Comparison of ENCODE assay signal across 30 cellular contexts in the genomic region with DNA sequence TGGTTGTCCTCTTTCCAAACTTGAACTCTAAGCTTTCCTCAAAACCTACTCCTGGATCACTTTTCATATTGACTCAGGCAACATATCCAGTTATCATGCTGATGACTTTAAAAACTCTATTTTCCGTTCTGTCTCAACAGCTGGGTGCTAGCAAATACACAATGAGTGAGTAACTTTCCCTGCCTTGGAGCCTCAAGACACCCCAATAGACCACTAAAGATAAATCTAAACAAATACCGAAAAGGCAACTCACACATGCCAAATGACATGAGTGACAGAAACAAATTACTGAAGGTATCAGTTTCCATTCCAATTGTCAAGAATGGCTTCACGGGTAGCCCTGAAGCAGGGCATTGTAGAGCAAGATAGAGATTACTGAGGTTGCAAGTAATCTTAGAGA.
"Had no signal": no experiment of that assay in that cellular context is flagged by ENCODE, and none has a peak within 500 bp of the region (broad histone marks: within the 10 kb centered on the region; RNA-seq: fewer than 3 reads in every experiment).

No MANE protein-coding gene starts in this region.

- H3K4me3 Mint-ChIP-seq: activated CD4-positive, alpha-beta T cell treated with anti-CD3 and anti-CD28 coated beads for 36 hours; activated CD4-positive, alpha-beta T cell treated with anti-CD3 and anti-CD28 coated beads, Interleukin-2, amount 10 ng/mL, durations not matched to agents 7 days and 5 days; activated CD8-positive, alpha-beta T cell treated with anti-CD3 and anti-CD28 coated beads, Interleukin-2, amount 10 ng/mL, durations not matched to agents 7 days and 5 days; activated naive CD4-positive, alpha-beta T cell treated with anti-CD3 and anti-CD28 coated beads, Interleukin-2, amount 50 U/mL, for 24 hours; activated naive CD8-positive, alpha-beta T cell treated with anti-CD3 and anti-CD28 coated beads, Interleukin-2, amount 10 ng/mL, durations not matched to agents 7 days and 5 days; central memory CD8-positive, alpha-beta T cell had no signal

- H3K9me3 Mint-ChIP-seq: activated CD4-positive, alpha-beta T cell treated with anti-CD3 and anti-CD28 coated beads, Interleukin-2, amount 10 ng/mL, durations not matched to agents 7 days and 5 days; activated naive CD4-positive, alpha-beta T cell treated with anti-CD3 and anti-CD28 coated beads, Interleukin-2, amount 50 U/mL, for 24 hours; activated naive CD8-positive, alpha-beta T cell treated with anti-CD3 and anti-CD28 coated beads, Interleukin-2, amount 10 ng/mL, durations not matched to agents 7 days and 5 days; central memory CD8-positive, alpha-beta T cell had no signal

- H3K9me3 ChIP-seq: ascending aorta, MG63 had no signal

- H3K27ac Mint-ChIP-seq: activated CD4-positive, alpha-beta T cell treated with anti-CD3 and anti-CD28 coated beads, Interleukin-2, amount 10 ng/mL, durations not matched to agents 7 days and 5 days; activated CD8-positive, alpha-beta T cell treated with anti-CD3 and anti-CD28 coated beads, Interleukin-2, amount 10 ng/mL, durations not matched to agents 7 days and 5 days; activated naive CD4-positive, alpha-beta T cell treated with anti-CD3 and anti-CD28 coated beads, Interleukin-2, amount 50 U/mL, for 24 hours; activated naive CD8-positive, alpha-beta T cell treated with anti-CD3 and anti-CD28 coated beads, Interleukin-2, amount 10 ng/mL, durations not matched to agents 7 days and 5 days had no signal

- H3K4me1 ChIP-seq: ascending aorta had no signal

- ATAC-seq: activated CD4-positive, alpha-beta T cell treated with anti-CD3 and anti-CD28 coated beads for 36 hours; activated CD4-positive, CD25-positive, alpha-beta regulatory T cell treated with anti-CD3 and anti-CD28 coated beads, Interleukin-2, amount 50 U/mL, for 24 hours; activated CD8-positive, alpha-beta T cell treated with anti-CD3 and anti-CD28 coated beads, Interleukin-2, amount 10 ng/mL, durations not matched to agents 7 days and 5 days had no signal

- H3K4me3 ChIP-seq: ascending aorta, cardiac muscle cell, MG63 had no signal

- H3K27ac ChIP-seq: ascending aorta, cardiac muscle cell had no signal

- H3K27me3 ChIP-seq: ascending aorta, cardiac muscle cell, MG63 had no signal

- DNase-seq: activated CD4-positive, alpha-beta T cell treated with anti-CD3 and anti-CD28 coated beads for 36 hours; activated CD4-positive, alpha-beta T cell treated with anti-CD3 and anti-CD28 coated beads, Interleukin-2, amount 10 ng/mL, durations not matched to agents 7 days and 5 days; activated CD4-positive, alpha-beta T cell treated with anti-CD3 and anti-CD28 coated beads, Interleukin-2, amount 50 U/mL, for 48 hours; activated CD8-positive, alpha-beta memory T cell treated with anti-CD3 and anti-CD28 coated beads, Interleukin-2, amount 50 U/mL, for 48 hours; activated CD8-positive, alpha-beta T cell treated with anti-CD3 and anti-CD28 coated beads, Interleukin-2, amount 10 ng/mL, durations not matched to agents 7 days and 5 days; activated effector memory CD4-positive, alpha-beta T cell treated with anti-CD3 and anti-CD28 coated beads, Interleukin-2, amount 50 U/mL, for 16 hours; activated naive CD4-positive, alpha-beta T cell treated with Interleukin-2 at 50 U/mL for 16 hours; activated naive CD8-positive, alpha-beta T cell treated with anti-CD3 and anti-CD28 coated beads, Interleukin-2, amount 10 ng/mL, durations not matched to agents 7 days and 5 days; activated T-cell treated with anti-CD3 and anti-CD28 coated beads, Interleukin-2, amount 50 U/mL, for 48 hours; amygdala; Karpas-422; KBM-7; MG63; NCI-H1092; NCI-H1436 treated with DMSO at 0.1 percent for 48 hours; NCI-H1694 treated with DMSO at 0.1 percent for 48 hours; NCI-H2029; NCI-H510A; NCI-H526; NCI-H748 treated with DMSO at 0.1 percent for 48 hours; Right ventricle myocardium superior; SW 1271; T-helper 1 cell; T-helper 2 cell; T-helper 9 cell had no signal

- H3K27me3 Mint-ChIP-seq: activated CD4-positive, alpha-beta T cell treated with anti-CD3 and anti-CD28 coated beads for 36 hours; activated CD4-positive, alpha-beta T cell treated with anti-CD3 and anti-CD28 coated beads, Interleukin-2, amount 10 ng/mL, durations not matched to agents 7 days and 5 days; activated naive CD4-positive, alpha-beta T cell treated with anti-CD3 and anti-CD28 coated beads, Interleukin-2, amount 50 U/mL, for 24 hours; activated naive CD8-positive, alpha-beta T cell treated with anti-CD3 and anti-CD28 coated beads, Interleukin-2, amount 10 ng/mL, durations not matched to agents 7 days and 5 days; central memory CD8-positive, alpha-beta T cell had no signal
